Comparison of ENCODE assay signal across 21 cellular contexts in the genomic region with DNA sequence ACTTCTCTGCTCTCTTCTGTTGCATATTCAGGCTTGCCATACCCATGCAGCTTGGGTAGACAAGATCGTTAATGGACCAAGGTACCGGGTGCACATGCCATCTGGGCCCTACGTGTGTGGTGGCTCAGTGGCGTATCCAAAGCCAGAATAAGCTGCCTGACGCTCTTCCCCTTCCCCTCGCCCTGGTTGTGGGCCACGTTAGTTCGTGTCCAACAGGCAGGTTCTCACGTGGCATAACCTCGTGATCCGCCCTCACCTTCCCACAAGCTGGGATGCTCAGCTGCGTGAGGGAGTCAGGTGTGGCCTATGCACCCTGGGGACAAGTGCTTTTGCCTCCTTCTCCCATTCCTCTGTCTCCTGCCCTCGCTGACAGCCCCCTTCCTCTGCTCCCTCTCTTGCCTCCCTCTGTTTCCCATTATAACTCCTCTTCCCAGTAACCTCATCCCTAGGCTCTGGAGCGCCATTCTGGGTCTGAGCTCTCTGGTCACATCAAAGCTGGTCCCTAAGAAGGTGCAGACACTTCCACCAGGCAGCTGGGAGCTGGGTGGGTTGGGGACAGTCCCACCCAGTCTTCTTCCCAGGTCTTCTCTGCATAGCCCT.
A peak's percentile ranks its signal among the peaks of the same experiment; 100 is the strongest.
DNase-seq lines count a peak whose midpoint lies in the region; ATAC-seq and TF ChIP-seq lines count a peak whose summit lies in the region.
"Had no signal": no experiment of that assay in that cellular context is flagged by ENCODE, and none has a peak within 500 bp of the region (broad histone marks: within the 10 kb centered on the region; RNA-seq: fewer than 3 reads in every experiment).

No MANE protein-coding gene starts in this region.

- peaks cover 0 to 3% (median 0%) of the 10 kb centered on the region in 5 experiments for H3K9me3 Mint-ChIP-seq in brain
- H3K9me3 Mint-ChIP-seq in natural killer cell = no peaks in the 10 kb centered on the region
- no peaks in the 10 kb centered on the region for H3K9me3 Mint-ChIP-seq in activated naive CD4-positive, alpha-beta T cell treated with anti-CD3 and anti-CD28 coated beads, Interleukin-2, amount 50 U/mL, for 72 hours
- H3K9me3 Mint-ChIP-seq: naive thymus-derived CD8-positive, alpha-beta T cell had no signal

- H3K36me3 ChIP-seq in upper lobe of right lung = peaks cover 39% of the 10 kb centered on the region
- H3K36me3 ChIP-seq: uterus had no signal

- no peak overlapping the region for H3K4me3 Mint-ChIP-seq in brain
- H3K4me3 Mint-ChIP-seq in natural killer cell = peak overlapping the region; percentile 53

- H3K27me3 Mint-ChIP-seq in brain (peaks cover 2% of the 10 kb centered on the region), natural killer cell (ENCODE audit: low read depth in 2 of 2) (no peaks in the 10 kb centered on the region)
- H3K27me3 Mint-ChIP-seq: naive thymus-derived CD8-positive, alpha-beta T cell had no signal

- H3K27ac Mint-ChIP-seq in brain (peak overlapping the region in 3 of 5 experiments; percentile 17 to 69 (median 40)), natural killer cell (peak overlapping the region; percentile 93 to 96)
- H3K27ac Mint-ChIP-seq in activated naive CD4-positive, alpha-beta T cell treated with anti-CD3 and anti-CD28 coated beads, Interleukin-2, amount 50 U/mL, for 72 hours = no peak overlapping the region

- H3K36me3 Mint-ChIP-seq in brain = peaks cover 13% of the 10 kb centered on the region
- no peaks in the 10 kb centered on the region for H3K36me3 Mint-ChIP-seq in natural killer cell
- H3K36me3 Mint-ChIP-seq in activated naive CD4-positive, alpha-beta T cell treated with anti-CD3 and anti-CD28 coated beads, Interleukin-2, amount 50 U/mL, for 72 hours = no peaks in the 10 kb centered on the region

- intact Hi-C loops in left ventricle myocardium superior (cut with micrococcal nuclease) (no loop called here), cardiac septum (cut with DNase I) (no loop called here), natural killer cell (cut with micrococcal nuclease) (loop anchor here (5.0 to 10.0 kb wide), 2 partner anchors 86 to 176 kb away; a partner anchor contains a TSS), upper lobe of right lung (cut with DNase I) (no loop called here)

- H3K4me1 Mint-ChIP-seq in brain (peaks cover 84% of the 10 kb centered on the region), natural killer cell (peaks cover 59 to 65% of the 10 kb centered on the region in 2 donors)

- TF ChIP-seq CTCF in brain (conservative IDR thresholded peaks at IDR 0.05) = no peak
- TF ChIP-seq CTCF in natural killer cell (IDR thresholded peaks at IDR 0.05) = no peak
- TF ChIP-seq CTCF in upper lobe of right lung (IDR thresholded peaks at IDR 0.05) = no peak

- H3K27me3 ChIP-seq in upper lobe of right lung = no peaks in the 10 kb centered on the region
- H3K27me3 ChIP-seq: uterus had no signal

- DNase-seq in left ventricle myocardium superior = peak; percentile 21
- DNase-seq in cardiac septum (ENCODE audit: low spot score) = no peak
- no peak for DNase-seq in natural killer cell
- no peak for DNase-seq in upper lobe of right lung
- DNase-seq in activated naive CD4-positive, alpha-beta T cell treated with anti-CD3 and anti-CD28 coated beads, Interleukin-2, amount 50 U/mL, for 72 hours (ENCODE audit: low spot score in 2 of 2) = no peak
- DNase-seq in NCI-H345 treated with DMSO at 0.1 percent for 48 hours (lab: John Stamatoyannopoulos, UW; ENCODE audit: unreplicated experiment) = no peak
- DNase-seq: ACHN; DMS 273 treated with DMSO at 0.1 percent for 48 hours; foreskin fibroblast; GDM1; mesendoderm; naive thymus-derived CD8-positive, alpha-beta T cell; stimulated activated CD4-positive, alpha-beta T cell treated with anti-CD3 and anti-CD28 coated beads, Interleukin-4, amount 100 ng/mL, for 24 hours; T1000; uterus had no signal

- peaks cover 29% of the 10 kb centered on the region for H3K4me1 ChIP-seq in upper lobe of right lung
- H3K4me1 ChIP-seq: uterus had no signal

- no peak for ATAC-seq in left ventricle myocardium superior
- ATAC-seq in natural killer cell = no peak
- no peak for ATAC-seq in upper lobe of right lung
- ATAC-seq in activated naive CD4-positive, alpha-beta T cell treated with anti-CD3 and anti-CD28 coated beads, Interleukin-2, amount 50 U/mL, for 72 hours = no peak
- ATAC-seq in GM19455 (IDR thresholded peaks at IDR 0.05; ENCODE audit: unreplicated experiment) = no peak
- ATAC-seq: naive thymus-derived CD8-positive, alpha-beta T cell; SK-N-SH treated with all-trans-retinoic acid at 6 μM for 48 hours had no signal

- H3K9me3 ChIP-seq in upper lobe of right lung = no peaks in the 10 kb centered on the region
- H3K9me3 ChIP-seq: uterus had no signal

- H3K4me3 ChIP-seq in upper lobe of right lung = no peak overlapping the region
- H3K4me3 ChIP-seq: smooth muscle cell, uterus had no signal

- peak overlapping the region; percentile 30 for H3K27ac ChIP-seq in upper lobe of right lung
- H3K27ac ChIP-seq: C4-2B, epithelial cell of prostate, uterus had no signal

Comparison
In these comparisons a context has a peak if more than half of its experiments do, and no peak if none do; other contexts are left out.
1. H3K27ac Mint-ChIP-seq: peak in brain (3 of 5) and natural killer cell (2 of 2); none in activated naive CD4-positive, alpha-beta T cell treated with anti-CD3 and anti-CD28 coated beads, Interleukin-2, amount 50 U/mL, for 72 hours (0 of 2).